1 cellular context compared by ENCODE assay signal in the genomic region with DNA sequence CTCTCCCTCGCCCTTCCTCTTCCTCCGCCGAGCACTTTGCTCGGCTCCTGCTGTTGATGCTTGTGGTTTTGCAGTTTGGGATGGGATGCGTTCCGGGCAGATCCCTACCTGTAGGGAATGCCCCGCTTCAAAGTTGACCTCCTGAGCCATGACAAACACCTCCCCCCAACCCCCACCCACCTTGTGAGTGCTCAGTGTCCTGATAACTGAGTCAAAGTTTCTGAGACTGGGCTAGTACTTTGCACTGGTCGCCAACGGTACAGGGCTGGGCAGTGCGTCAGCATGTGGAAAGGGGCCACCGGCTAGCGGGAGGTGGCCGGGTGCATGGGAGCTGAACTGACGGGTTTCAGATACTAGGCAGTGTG.
A peak's percentile ranks its signal among the peaks of the same experiment; 100 is the strongest.
TF ChIP-seq lines count a peak whose summit lies in the region.

No MANE protein-coding gene starts in this region.

TF ChIP-seq in K562, 482 proteins besides CTCF, POLR2A, EP300 and RAD21 (continued from another document and continues in another):
- TF ChIP-seq, protein P1, sequence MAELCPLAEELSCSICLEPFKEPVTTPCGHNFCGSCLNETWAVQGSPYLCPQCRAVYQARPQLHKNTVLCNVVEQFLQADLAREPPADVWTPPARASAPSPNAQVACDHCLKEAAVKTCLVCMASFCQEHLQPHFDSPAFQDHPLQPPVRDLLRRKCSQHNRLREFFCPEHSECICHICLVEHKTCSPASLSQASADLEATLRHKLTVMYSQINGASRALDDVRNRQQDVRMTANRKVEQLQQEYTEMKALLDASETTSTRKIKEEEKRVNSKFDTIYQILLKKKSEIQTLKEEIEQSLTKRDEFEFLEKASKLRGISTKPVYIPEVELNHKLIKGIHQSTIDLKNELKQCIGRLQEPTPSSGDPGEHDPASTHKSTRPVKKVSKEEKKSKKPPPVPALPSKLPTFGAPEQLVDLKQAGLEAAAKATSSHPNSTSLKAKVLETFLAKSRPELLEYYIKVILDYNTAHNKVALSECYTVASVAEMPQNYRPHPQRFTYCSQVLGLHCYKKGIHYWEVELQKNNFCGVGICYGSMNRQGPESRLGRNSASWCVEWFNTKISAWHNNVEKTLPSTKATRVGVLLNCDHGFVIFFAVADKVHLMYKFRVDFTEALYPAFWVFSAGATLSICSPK (IDR thresholded peaks at IDR 0.05; ENCODE audit: borderline replicate concordance): 0 out of 2 replicates have a peak, but pooled peaks have one; percentile 87
- TF ChIP-seq BRCA1 (IDR thresholded peaks at IDR 0.05) (no peak), BRCA1 (CRISPR knock-in tag; IDR thresholded peaks at IDR 0.05) (no peak), CBX2 (IDR thresholded peaks at IDR 0.05; ENCODE audit: insufficient read depth, low read length, poor library complexity, severe bottlenecking) (no peak), TAF1 (IDR thresholded peaks at IDR 0.05; ENCODE audit: control insufficient read depth, extremely low read depth, insufficient read depth, low read length, severe bottlenecking) (peak; percentile 38), SNRNP70 (optimal IDR thresholded peaks at IDR 0.05; ENCODE audit: low read depth, low read length) (no peak), XRCC5 (IDR thresholded peaks at IDR 0.05; ENCODE audit: low read depth, low read length) (0 out of 2 replicates have a peak, but pooled peaks have one; percentile 0), DDX20 (tag; IDR thresholded peaks at IDR 0.05; ENCODE audit: low read depth) (no peak), CBFA2T3 (IDR thresholded peaks at IDR 0.05) (0 out of 2 replicates have a peak, but pooled peaks have one; percentile 4), XRCC3 (IDR thresholded peaks at IDR 0.05) (no peak), ARID1B (IDR thresholded peaks at IDR 0.05) (peak; percentile 40), BRD9 (IDR thresholded peaks at IDR 0.05; ENCODE audit: low read depth, partially characterized antibody) (peak; percentile 55), ARNT (IDR thresholded peaks at IDR 0.05) (peak; percentile 23 to 31; a peak in 2 of 4 replicates), SMARCB1 (IDR thresholded peaks at IDR 0.05; ENCODE audit: insufficient read length, low read depth) (no peak), ZNF696 (CRISPR knock-in tag; conservative IDR thresholded peaks at IDR 0.05) (no peak), SMAD2 (IDR thresholded peaks at IDR 0.05; ENCODE audit: low read depth, low read length) (no peak), NUFIP1 (IDR thresholded peaks at IDR 0.05; ENCODE audit: partially characterized antibody) (no peak), CEBPG (CRISPR knock-in tag; IDR thresholded peaks at IDR 0.05) (no peak), CEBPG (tag; conservative IDR thresholded peaks at IDR 0.05 in 1 of 2, IDR thresholded peaks at IDR 0.05 in 1 of 2) (no peak), HDAC2 (IDR thresholded peaks at IDR 0.05) (peak; percentile 75; the same call in 1 of the 2 replicates), KLF16 (IDR thresholded peaks at IDR 0.05) (no peak), FIP1L1 (IDR thresholded peaks at IDR 0.05; ENCODE audit: low read depth, low read length, poor library complexity, severe bottlenecking) (no peak), ZSCAN32 (CRISPR knock-in tag; IDR thresholded peaks at IDR 0.05) (no peak), ZNF165 (CRISPR knock-in tag; IDR thresholded peaks at IDR 0.05; ENCODE audit: borderline replicate concordance) (no peak), CTBP1 (IDR thresholded peaks at IDR 0.05; ENCODE audit: borderline replicate concordance) (peak; percentile 19)
- TF ChIP-seq, protein P2, sequence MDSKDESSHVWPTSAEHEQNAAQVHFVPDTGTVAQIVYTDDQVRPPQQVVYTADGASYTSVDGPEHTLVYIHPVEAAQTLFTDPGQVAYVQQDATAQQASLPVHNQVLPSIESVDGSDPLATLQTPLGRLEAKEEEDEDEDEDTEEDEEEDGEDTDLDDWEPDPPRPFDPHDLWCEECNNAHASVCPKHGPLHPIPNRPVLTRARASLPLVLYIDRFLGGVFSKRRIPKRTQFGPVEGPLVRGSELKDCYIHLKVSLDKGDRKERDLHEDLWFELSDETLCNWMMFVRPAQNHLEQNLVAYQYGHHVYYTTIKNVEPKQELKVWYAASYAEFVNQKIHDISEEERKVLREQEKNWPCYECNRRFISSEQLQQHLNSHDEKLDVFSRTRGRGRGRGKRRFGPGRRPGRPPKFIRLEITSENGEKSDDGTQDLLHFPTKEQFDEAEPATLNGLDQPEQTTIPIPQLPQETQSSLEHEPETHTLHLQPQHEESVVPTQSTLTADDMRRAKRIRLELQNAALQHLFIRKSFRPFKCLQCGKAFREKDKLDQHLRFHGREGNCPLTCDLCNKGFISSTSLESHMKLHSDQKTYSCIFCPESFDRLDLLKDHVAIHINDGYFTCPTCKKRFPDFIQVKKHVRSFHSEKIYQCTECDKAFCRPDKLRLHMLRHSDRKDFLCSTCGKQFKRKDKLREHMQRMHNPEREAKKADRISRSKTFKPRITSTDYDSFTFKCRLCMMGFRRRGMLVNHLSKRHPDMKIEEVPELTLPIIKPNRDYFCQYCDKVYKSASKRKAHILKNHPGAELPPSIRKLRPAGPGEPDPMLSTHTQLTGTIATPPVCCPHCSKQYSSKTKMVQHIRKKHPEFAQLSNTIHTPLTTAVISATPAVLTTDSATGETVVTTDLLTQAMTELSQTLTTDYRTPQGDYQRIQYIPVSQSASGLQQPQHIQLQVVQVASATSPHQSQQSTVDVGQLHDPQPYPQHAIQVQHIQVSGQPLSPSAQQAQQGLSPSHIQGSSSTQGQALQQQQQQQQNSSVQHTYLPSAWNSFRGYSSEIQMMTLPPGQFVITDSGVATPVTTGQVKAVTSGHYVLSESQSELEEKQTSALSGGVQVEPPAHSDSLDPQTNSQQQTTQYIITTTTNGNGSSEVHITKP (IDR thresholded peaks at IDR 0.05; ENCODE audit: partially characterized antibody): no peak
- TF ChIP-seq, protein P3, sequence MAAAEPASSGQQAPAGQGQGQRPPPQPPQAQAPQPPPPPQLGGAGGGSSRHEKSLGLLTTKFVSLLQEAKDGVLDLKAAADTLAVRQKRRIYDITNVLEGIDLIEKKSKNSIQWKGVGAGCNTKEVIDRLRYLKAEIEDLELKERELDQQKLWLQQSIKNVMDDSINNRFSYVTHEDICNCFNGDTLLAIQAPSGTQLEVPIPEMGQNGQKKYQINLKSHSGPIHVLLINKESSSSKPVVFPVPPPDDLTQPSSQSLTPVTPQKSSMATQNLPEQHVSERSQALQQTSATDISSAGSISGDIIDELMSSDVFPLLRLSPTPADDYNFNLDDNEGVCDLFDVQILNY (CRISPR knock-in tag; IDR thresholded peaks at IDR 0.05): no peak
- TF ChIP-seq, protein P4, sequence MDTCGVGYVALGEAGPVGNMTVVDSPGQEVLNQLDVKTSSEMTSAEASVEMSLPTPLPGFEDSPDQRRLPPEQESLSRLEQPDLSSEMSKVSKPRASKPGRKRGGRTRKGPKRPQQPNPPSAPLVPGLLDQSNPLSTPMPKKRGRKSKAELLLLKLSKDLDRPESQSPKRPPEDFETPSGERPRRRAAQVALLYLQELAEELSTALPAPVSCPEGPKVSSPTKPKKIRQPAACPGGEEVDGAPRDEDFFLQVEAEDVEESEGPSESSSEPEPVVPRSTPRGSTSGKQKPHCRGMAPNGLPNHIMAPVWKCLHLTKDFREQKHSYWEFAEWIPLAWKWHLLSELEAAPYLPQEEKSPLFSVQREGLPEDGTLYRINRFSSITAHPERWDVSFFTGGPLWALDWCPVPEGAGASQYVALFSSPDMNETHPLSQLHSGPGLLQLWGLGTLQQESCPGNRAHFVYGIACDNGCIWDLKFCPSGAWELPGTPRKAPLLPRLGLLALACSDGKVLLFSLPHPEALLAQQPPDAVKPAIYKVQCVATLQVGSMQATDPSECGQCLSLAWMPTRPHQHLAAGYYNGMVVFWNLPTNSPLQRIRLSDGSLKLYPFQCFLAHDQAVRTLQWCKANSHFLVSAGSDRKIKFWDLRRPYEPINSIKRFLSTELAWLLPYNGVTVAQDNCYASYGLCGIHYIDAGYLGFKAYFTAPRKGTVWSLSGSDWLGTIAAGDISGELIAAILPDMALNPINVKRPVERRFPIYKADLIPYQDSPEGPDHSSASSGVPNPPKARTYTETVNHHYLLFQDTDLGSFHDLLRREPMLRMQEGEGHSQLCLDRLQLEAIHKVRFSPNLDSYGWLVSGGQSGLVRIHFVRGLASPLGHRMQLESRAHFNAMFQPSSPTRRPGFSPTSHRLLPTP (IDR thresholded peaks at IDR 0.05; ENCODE audit: borderline replicate concordance, extremely low read depth, insufficient read length): no peak
- TF ChIP-seq, protein P5, sequence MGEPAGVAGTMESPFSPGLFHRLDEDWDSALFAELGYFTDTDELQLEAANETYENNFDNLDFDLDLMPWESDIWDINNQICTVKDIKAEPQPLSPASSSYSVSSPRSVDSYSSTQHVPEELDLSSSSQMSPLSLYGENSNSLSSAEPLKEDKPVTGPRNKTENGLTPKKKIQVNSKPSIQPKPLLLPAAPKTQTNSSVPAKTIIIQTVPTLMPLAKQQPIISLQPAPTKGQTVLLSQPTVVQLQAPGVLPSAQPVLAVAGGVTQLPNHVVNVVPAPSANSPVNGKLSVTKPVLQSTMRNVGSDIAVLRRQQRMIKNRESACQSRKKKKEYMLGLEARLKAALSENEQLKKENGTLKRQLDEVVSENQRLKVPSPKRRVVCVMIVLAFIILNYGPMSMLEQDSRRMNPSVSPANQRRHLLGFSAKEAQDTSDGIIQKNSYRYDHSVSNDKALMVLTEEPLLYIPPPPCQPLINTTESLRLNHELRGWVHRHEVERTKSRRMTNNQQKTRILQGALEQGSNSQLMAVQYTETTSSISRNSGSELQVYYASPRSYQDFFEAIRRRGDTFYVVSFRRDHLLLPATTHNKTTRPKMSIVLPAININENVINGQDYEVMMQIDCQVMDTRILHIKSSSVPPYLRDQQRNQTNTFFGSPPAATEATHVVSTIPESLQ (CRISPR knock-in tag; IDR thresholded peaks at IDR 0.05): no peak
- TF ChIP-seq, protein P6, sequence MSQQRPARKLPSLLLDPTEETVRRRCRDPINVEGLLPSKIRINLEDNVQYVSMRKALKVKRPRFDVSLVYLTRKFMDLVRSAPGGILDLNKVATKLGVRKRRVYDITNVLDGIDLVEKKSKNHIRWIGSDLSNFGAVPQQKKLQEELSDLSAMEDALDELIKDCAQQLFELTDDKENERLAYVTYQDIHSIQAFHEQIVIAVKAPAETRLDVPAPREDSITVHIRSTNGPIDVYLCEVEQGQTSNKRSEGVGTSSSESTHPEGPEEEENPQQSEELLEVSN (IDR thresholded peaks at IDR 0.05; ENCODE audit: borderline replicate concordance in 1 of 2, extremely low read depth in 1 of 2, insufficient read depth in 1 of 2, insufficient read length in 1 of 2, low read depth in 1 of 2, low read length in 1 of 2, poor library complexity in 1 of 2, severe bottlenecking in 1 of 2): peak in 1 of 2 experiments; percentile 40
- TF ChIP-seq, protein P7, sequence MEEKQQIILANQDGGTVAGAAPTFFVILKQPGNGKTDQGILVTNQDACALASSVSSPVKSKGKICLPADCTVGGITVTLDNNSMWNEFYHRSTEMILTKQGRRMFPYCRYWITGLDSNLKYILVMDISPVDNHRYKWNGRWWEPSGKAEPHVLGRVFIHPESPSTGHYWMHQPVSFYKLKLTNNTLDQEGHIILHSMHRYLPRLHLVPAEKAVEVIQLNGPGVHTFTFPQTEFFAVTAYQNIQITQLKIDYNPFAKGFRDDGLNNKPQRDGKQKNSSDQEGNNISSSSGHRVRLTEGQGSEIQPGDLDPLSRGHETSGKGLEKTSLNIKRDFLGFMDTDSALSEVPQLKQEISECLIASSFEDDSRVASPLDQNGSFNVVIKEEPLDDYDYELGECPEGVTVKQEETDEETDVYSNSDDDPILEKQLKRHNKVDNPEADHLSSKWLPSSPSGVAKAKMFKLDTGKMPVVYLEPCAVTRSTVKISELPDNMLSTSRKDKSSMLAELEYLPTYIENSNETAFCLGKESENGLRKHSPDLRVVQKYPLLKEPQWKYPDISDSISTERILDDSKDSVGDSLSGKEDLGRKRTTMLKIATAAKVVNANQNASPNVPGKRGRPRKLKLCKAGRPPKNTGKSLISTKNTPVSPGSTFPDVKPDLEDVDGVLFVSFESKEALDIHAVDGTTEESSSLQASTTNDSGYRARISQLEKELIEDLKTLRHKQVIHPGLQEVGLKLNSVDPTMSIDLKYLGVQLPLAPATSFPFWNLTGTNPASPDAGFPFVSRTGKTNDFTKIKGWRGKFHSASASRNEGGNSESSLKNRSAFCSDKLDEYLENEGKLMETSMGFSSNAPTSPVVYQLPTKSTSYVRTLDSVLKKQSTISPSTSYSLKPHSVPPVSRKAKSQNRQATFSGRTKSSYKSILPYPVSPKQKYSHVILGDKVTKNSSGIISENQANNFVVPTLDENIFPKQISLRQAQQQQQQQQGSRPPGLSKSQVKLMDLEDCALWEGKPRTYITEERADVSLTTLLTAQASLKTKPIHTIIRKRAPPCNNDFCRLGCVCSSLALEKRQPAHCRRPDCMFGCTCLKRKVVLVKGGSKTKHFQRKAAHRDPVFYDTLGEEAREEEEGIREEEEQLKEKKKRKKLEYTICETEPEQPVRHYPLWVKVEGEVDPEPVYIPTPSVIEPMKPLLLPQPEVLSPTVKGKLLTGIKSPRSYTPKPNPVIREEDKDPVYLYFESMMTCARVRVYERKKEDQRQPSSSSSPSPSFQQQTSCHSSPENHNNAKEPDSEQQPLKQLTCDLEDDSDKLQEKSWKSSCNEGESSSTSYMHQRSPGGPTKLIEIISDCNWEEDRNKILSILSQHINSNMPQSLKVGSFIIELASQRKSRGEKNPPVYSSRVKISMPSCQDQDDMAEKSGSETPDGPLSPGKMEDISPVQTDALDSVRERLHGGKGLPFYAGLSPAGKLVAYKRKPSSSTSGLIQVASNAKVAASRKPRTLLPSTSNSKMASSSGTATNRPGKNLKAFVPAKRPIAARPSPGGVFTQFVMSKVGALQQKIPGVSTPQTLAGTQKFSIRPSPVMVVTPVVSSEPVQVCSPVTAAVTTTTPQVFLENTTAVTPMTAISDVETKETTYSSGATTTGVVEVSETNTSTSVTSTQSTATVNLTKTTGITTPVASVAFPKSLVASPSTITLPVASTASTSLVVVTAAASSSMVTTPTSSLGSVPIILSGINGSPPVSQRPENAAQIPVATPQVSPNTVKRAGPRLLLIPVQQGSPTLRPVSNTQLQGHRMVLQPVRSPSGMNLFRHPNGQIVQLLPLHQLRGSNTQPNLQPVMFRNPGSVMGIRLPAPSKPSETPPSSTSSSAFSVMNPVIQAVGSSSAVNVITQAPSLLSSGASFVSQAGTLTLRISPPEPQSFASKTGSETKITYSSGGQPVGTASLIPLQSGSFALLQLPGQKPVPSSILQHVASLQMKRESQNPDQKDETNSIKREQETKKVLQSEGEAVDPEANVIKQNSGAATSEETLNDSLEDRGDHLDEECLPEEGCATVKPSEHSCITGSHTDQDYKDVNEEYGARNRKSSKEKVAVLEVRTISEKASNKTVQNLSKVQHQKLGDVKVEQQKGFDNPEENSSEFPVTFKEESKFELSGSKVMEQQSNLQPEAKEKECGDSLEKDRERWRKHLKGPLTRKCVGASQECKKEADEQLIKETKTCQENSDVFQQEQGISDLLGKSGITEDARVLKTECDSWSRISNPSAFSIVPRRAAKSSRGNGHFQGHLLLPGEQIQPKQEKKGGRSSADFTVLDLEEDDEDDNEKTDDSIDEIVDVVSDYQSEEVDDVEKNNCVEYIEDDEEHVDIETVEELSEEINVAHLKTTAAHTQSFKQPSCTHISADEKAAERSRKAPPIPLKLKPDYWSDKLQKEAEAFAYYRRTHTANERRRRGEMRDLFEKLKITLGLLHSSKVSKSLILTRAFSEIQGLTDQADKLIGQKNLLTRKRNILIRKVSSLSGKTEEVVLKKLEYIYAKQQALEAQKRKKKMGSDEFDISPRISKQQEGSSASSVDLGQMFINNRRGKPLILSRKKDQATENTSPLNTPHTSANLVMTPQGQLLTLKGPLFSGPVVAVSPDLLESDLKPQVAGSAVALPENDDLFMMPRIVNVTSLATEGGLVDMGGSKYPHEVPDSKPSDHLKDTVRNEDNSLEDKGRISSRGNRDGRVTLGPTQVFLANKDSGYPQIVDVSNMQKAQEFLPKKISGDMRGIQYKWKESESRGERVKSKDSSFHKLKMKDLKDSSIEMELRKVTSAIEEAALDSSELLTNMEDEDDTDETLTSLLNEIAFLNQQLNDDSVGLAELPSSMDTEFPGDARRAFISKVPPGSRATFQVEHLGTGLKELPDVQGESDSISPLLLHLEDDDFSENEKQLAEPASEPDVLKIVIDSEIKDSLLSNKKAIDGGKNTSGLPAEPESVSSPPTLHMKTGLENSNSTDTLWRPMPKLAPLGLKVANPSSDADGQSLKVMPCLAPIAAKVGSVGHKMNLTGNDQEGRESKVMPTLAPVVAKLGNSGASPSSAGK (IDR thresholded peaks at IDR 0.05): no peak
